ENCODE assay signal across 21 cellular contexts in the genomic region with DNA sequence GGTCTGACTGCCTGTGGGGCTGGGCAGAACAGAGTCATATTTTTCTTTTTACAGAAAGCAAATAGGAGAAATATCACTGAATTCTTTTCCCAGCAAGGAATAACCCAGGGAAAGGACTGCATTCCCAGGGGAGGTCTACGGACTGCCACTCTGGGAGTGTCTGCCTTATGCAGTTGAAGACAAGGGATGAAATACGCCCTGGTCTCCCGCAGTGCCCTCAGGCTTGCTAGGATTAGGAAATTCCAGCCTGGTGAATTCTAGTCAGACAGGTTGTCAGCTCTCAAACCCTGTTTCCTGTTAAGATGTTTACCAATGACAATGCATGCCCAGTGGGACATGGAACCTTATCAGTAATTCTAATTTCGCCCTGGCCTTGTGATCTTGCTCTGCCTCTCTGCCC. TPM values are rescaled to one million over a fixed set of nuclear protein-coding genes. Genes with fewer than 3 reads are reported as not detected.
DNase-seq lines count a peak whose midpoint lies in the region; ATAC-seq and TF ChIP-seq lines count a peak whose summit lies in the region.
"Had no signal": no experiment of that assay in that cellular context is flagged by ENCODE, and none has a peak within 500 bp of the region (broad histone marks: within the 10 kb centered on the region; RNA-seq: fewer than 3 reads in every experiment).

No MANE protein-coding gene starts in this region.

- H3K9ac ChIP-seq in PC-3 (ENCODE audit: low read length), result no peak overlapping the region
- H3K9ac ChIP-seq in endodermal cell (ENCODE audit: extremely low read depth, low read length, poor library complexity, severe bottlenecking), result no peak overlapping the region
- H3K9ac ChIP-seq: BLaER1 treated with 17β-estradiol and CSF1 and Interleukin-3, amounts not matched to agents 10 nM and 100 nM had no signal

- no peaks in the 10 kb centered on the region for H3K27me3 Mint-ChIP-seq in Calu3 (ENCODE audit: unreplicated experiment)
- peaks cover 4% of the 10 kb centered on the region for H3K27me3 Mint-ChIP-seq in GM23338 (ENCODE audit: insufficient read depth, low read depth, poor library complexity)
- no peaks in the 10 kb centered on the region for H3K27me3 Mint-ChIP-seq in endodermal cell (ENCODE audit: insufficient read depth)
- H3K27me3 Mint-ChIP-seq: T-cell had no signal

- no peak overlapping the region for H2AFZ ChIP-seq in GM23338
- H2AFZ ChIP-seq in PC-3 (ENCODE audit: low read length), result no peak overlapping the region

- H3K27ac ChIP-seq in GM23338 (ENCODE audit: low read depth) (no peak overlapping the region), PC-3 (ENCODE audit: low read length) (no peak overlapping the region), endodermal cell (ENCODE audit: low read depth, low read length) (no peak overlapping the region), right cardiac atrium (ENCODE audit: low read length) (no peak overlapping the region)
- H3K27ac ChIP-seq: BLaER1 treated with 17β-estradiol and CSF1 and Interleukin-3, amounts not matched to agents 10 nM and 100 nM had no signal

- H3K4me1 ChIP-seq in GM23338 (ENCODE audit: insufficient read depth) (no peaks in the 10 kb centered on the region), PC-3 (ENCODE audit: insufficient read depth, low read length) (no peaks in the 10 kb centered on the region), endodermal cell (ENCODE audit: control insufficient read depth, insufficient read depth, low read length) (no peaks in the 10 kb centered on the region), right cardiac atrium (ENCODE audit: control insufficient read depth, insufficient read depth, low read length) (no peaks in the 10 kb centered on the region)
- H3K4me1 ChIP-seq: BLaER1 treated with 17β-estradiol and CSF1 and Interleukin-3, amounts not matched to agents 10 nM and 100 nM had no signal

- BruUV-seq in Calu3 (replicated peaks; lab: Mats Ljungman, UMichigan), result no TSS peak
- no TSS peak for BruUV-seq in PC-3 (replicated peaks; lab: Mats Ljungman, UMichigan)

- H3K36me3 ChIP-seq in GM23338 (ENCODE audit: insufficient read depth) (peaks cover 14% of the 10 kb centered on the region), PC-3 (ENCODE audit: low read depth, low read length) (no peaks in the 10 kb centered on the region), endodermal cell (ENCODE audit: control insufficient read depth, insufficient read depth, low read length) (no peaks in the 10 kb centered on the region)

- H3K4me3 ChIP-seq in GM23338, result no peak overlapping the region
- no peak overlapping the region for H3K4me3 ChIP-seq in PC-3 (ENCODE audit: low read length)
- peak overlapping the region; percentile 49 for H3K4me3 ChIP-seq in endodermal cell (ENCODE audit: low read length)
- H3K4me3 ChIP-seq in right cardiac atrium (ENCODE audit: low read length), result no peak overlapping the region

- H4K20me1 ChIP-seq in GM23338 (replicated peaks; ENCODE audit: insufficient read depth), result no peaks in the 10 kb centered on the region
- H4K20me1 ChIP-seq in PC-3 (ENCODE audit: low read length), result no peaks in the 10 kb centered on the region
- H4K20me1 ChIP-seq: BLaER1 treated with 17β-estradiol and CSF1 and Interleukin-3, amounts not matched to agents 10 nM and 100 nM had no signal

- H3K9me3 Mint-ChIP-seq in Calu3 (ENCODE audit: low read depth, unreplicated experiment), result peaks cover 3% of the 10 kb centered on the region
- peaks cover 88% of the 10 kb centered on the region for H3K9me3 Mint-ChIP-seq in GM23338
- H3K9me3 Mint-ChIP-seq in endodermal cell, result peaks cover 97% of the 10 kb centered on the region

- H3K27ac Mint-ChIP-seq in Calu3 (ENCODE audit: unreplicated experiment) (peak overlapping the region; percentile 4), GM23338 (no peak overlapping the region), endodermal cell (no peak overlapping the region)
- H3K27ac Mint-ChIP-seq: CD8-positive, alpha-beta T cell; T-cell had no signal

- H3K4me3 Mint-ChIP-seq in Calu3 (ENCODE audit: low read depth, unreplicated experiment) (peak overlapping the region; percentile 3), GM23338 (no peak overlapping the region), endodermal cell (no peak overlapping the region)
- H3K4me3 Mint-ChIP-seq: CD8-positive, alpha-beta T cell; T-cell had no signal

- no peaks in the 10 kb centered on the region for H3K79me2 ChIP-seq in GM23338 (replicated peaks; ENCODE audit: insufficient read depth)
- no peaks in the 10 kb centered on the region for H3K79me2 ChIP-seq in PC-3 (ENCODE audit: low read length)

- 93 to 96% methylated on average over 3 to 4 of the region's 4 CpGs for WGBS in endodermal cell (ENCODE audit: insufficient coverage in 1 of 2, insufficient read length in 1 of 2), 2 experiments
- 95% methylated on average over 4 of the region's 4 CpGs for WGBS in right cardiac atrium

- CTCF ChIA-PET in Calu3 (lab: Charles Lee), result interaction anchor here (1.0 kb wide), 1 partner anchor 98 kb away, joined by 3 read pairs; the partner anchor contains the start of gene ITGA6
- CTCF ChIA-PET in PC-3 (lab: Charles Lee), result no interaction called here

- H3K9me2 ChIP-seq in GM23338 (ENCODE audit: insufficient read depth), result peaks cover 7% of the 10 kb centered on the region; the same call in 1 of the 2 replicates
- H3K9me2 ChIP-seq in PC-3 (replicated peaks; ENCODE audit: low read length), result no peaks in the 10 kb centered on the region

- in situ Hi-C loops in ACHN (cut with HindIII; ENCODE audit: low pct_ligation_motif_present, low pct_unique_long_range_greater_than_20kb, low sequenced_read_pairs), result no loop called here

- DNase-seq in Calu3 (peak; percentile 64), GM23338 (ENCODE audit: low spot score) (peak; percentile 40), PC-3 (peak; percentile 20), endodermal cell (peak; percentile 51), posterior cingulate gyrus (no peak), anterior cingulate cortex (lab: John Stamatoyannopoulos, UW) (no peak), right cardiac atrium (no peak), ACHN (no peak)
- DNase-seq: CD8-positive, alpha-beta T cell; GF-D8; KG1; NCI-H1436 treated with DMSO at 0.1 percent for 48 hours; NCI-H2029; NCI-H446 treated with DMSO at 0.1 percent for 48 hours; NCI-H774; OCI-M1; RPMI8226; SHP77 treated with DMSO at 0.1 percent for 48 hours; T-cell had no signal

- POLR2A ChIA-PET in PC-3 (lab: Charles Lee; ENCODE audit: unreplicated experiment), result no interaction called here

- 0 out of 2 replicates have a peak, but pooled peaks cover 2% of the 10 kb centered on the region for H3K9me3 ChIP-seq in PC-3 (ENCODE audit: low read length)
- H3K9me3 ChIP-seq in endodermal cell (ENCODE audit: control insufficient read depth, low read length), result peaks cover 57% of the 10 kb centered on the region
- H3K9me3 ChIP-seq in right cardiac atrium (ENCODE audit: control insufficient read depth, low read length), result no peaks in the 10 kb centered on the region

- intact Hi-C loops in Calu3 (cut with micrococcal nuclease; ENCODE audit: unreplicated experiment) (no loop called here), PC-3 (cut with micrococcal nuclease) (no loop called here), posterior cingulate gyrus (cut with DNase I) (no loop called here), right cardiac atrium (cut with DNase I) (no loop called here)

- ATAC-seq in GM23338 (no peak), PC-3 (no peak), right cardiac atrium (no peak)
- ATAC-seq: CD8-positive, alpha-beta T cell; SK-N-SH treated with all-trans-retinoic acid at 6 μM for 48 hours; T-cell had no signal

- H3K4me1 Mint-ChIP-seq in Calu3 (ENCODE audit: low read depth, unreplicated experiment), result peaks cover 25% of the 10 kb centered on the region
- H3K4me1 Mint-ChIP-seq in GM23338, result no peaks in the 10 kb centered on the region
- H3K4me1 Mint-ChIP-seq in endodermal cell, result no peaks in the 10 kb centered on the region
- H3K4me1 Mint-ChIP-seq: T-cell had no signal

- TF ChIP-seq CTCF in Calu3 (IDR thresholded peaks at IDR 0.05; ENCODE audit: unreplicated experiment) (no peak), GM23338 (conservative IDR thresholded peaks at IDR 0.05; ENCODE audit: low read depth in 2 of 2) (no peak), PC-3 (conservative IDR thresholded peaks at IDR 0.05; ENCODE audit: low read depth, low read length) (no peak), endodermal cell (conservative IDR thresholded peaks at IDR 0.05) (no peak)

- H3K36me3 Mint-ChIP-seq in Calu3 (ENCODE audit: insufficient read depth, unreplicated experiment) (no peaks in the 10 kb centered on the region), GM23338 (ENCODE audit: low read depth) (peaks cover 68% of the 10 kb centered on the region), endodermal cell (ENCODE audit: low read depth) (peaks cover 25% of the 10 kb centered on the region)

- H3K27me3 ChIP-seq in GM23338 (ENCODE audit: insufficient read depth) (no peaks in the 10 kb centered on the region), PC-3 (ENCODE audit: low read length) (no peaks in the 10 kb centered on the region), endodermal cell (ENCODE audit: control insufficient read depth, insufficient read depth, low read length, poor library complexity, severe bottlenecking) (no peaks in the 10 kb centered on the region), right cardiac atrium (ENCODE audit: control insufficient read depth, insufficient read depth) (no peaks in the 10 kb centered on the region)
- H3K27me3 ChIP-seq: BLaER1 treated with 17β-estradiol and CSF1 and Interleukin-3, amounts not matched to agents 10 nM and 100 nM had no signal

- H3F3A ChIP-seq in GM23338 (replicated peaks; ENCODE audit: low read depth) (no peaks in the 10 kb centered on the region), PC-3 (ENCODE audit: low read length, unreplicated experiment) (no peaks in the 10 kb centered on the region)

- H3K4me2 ChIP-seq in GM23338, result no peak overlapping the region
- no peak overlapping the region for H3K4me2 ChIP-seq in PC-3 (ENCODE audit: low read length)
- H3K4me2 ChIP-seq: BLaER1 treated with 17β-estradiol and CSF1 and Interleukin-3, amounts not matched to agents 10 nM and 100 nM had no signal

TF ChIP-seq in GM23338, 12 proteins besides CTCF, POLR2A, EP300 and RAD21 (continues in another document):
- TF ChIP-seq STAT1 (IDR thresholded peaks at IDR 0.05; ENCODE audit: unreplicated experiment) (no peak), NANOG (IDR thresholded peaks at IDR 0.05; ENCODE audit: borderline replicate concordance) (no peak), ZNF331 (CRISPR knock-in tag; IDR thresholded peaks at IDR 0.05; ENCODE audit: low read depth) (no peak), JUNB (IDR thresholded peaks at IDR 0.05; ENCODE audit: unreplicated experiment) (no peak)

RNA-seq across cellular contexts. Expression of gene PDK1, which starts 30.3 kb away (rescaled TPM):
- 13.0 and 16.8 TPM in 2 replicates for total RNA-seq in Calu3 (2022)
- 25.6 and 26.5 TPM in 2 replicates for total RNA-seq in GM23338 (2014; rRNA removed; shearing (Covaris generic))
- 42.0 and 53.7 TPM in 2 replicates for polyA plus RNA-seq in GM23338 (2016; fragmentation: Nextera tagmentation; extraction: Ambion mirVana)
- total RNA-seq in PC-3 (2014; rRNA removed), result 45.8 and 66.3 TPM in 2 replicates
- 10 to 100 TPM; 24.7 to 27.3 TPM for total RNA-seq in endodermal cell
- polyA plus RNA-seq in endodermal cell (2013, experiment 1 of 2), result 29.9 TPM
- polyA plus RNA-seq in endodermal cell (2013, experiment 2 of 2), result 27.3 TPM
- 10 to 100 TPM; 35.1 to 43.4 (median 40.3) TPM for total RNA-seq in right cardiac atrium
- 10.6 TPM for polyA plus RNA-seq in right cardiac atrium

Comparison
In these comparisons a context has a peak if more than half of its experiments do, and no peak if none do; other contexts are left out.
1. DNase-seq: peak in Calu3 (single experiment), GM23338 (single experiment), PC-3 (single experiment) and endodermal cell (single experiment); none in posterior cingulate gyrus (0 of 10), anterior cingulate cortex (0 of 58), right cardiac atrium (0 of 3) and ACHN (single experiment).